In genomic region chr21:28884976-28885852, GRCh38 we compare ENCODE assay signal across 1 cellular context.
TF ChIP-seq lines count a peak whose summit lies in the region.

No MANE protein-coding gene starts in this region.

TF ChIP-seq in IMR-90, 13 proteins besides CTCF, POLR2A, EP300 and RAD21 (continued from another document):
- TF ChIP-seq BHLHE40 (IDR thresholded peaks at IDR 0.05; ENCODE audit: low read depth, low read length), result peak; percentile 92
- TF ChIP-seq FOS (IDR thresholded peaks at IDR 0.05; ENCODE audit: low read depth, low read length), result no peak
